ENCODE assay signal across 25 cellular contexts in genomic region chr5:71832812-71833456, GRCh38.
"Had no signal": no experiment of that assay in that cellular context is flagged by ENCODE, and none has a peak within 500 bp of the region (broad histone marks: within the 10 kb centered on the region; RNA-seq: fewer than 3 reads in every experiment).

No MANE protein-coding gene starts in this region.

- H3K36me3 Mint-ChIP-seq: activated naive CD8-positive, alpha-beta T cell; brain had no signal

- H3K4me3 ChIP-seq: cardiac muscle cell had no signal

- H3K27me3 ChIP-seq: cardiac muscle cell had no signal

- H3K4me1 Mint-ChIP-seq: activated CD4-positive, alpha-beta T cell treated with anti-CD3 and anti-CD28 coated beads for 36 hours; activated T-helper 17 cell treated with anti-CD3 and anti-CD28 coated beads, Interleukin-2, amount 50 U/mL, for 72 hours had no signal

- H3K4me3 Mint-ChIP-seq: activated CD4-positive, alpha-beta memory T cell treated with anti-CD3 and anti-CD28 coated beads, Interleukin-2, amount 10 ng/mL, durations not matched to agents 7 days and 5 days; activated CD4-positive, alpha-beta T cell treated with anti-CD3 and anti-CD28 coated beads for 36 hours; activated naive CD4-positive, alpha-beta T cell treated with anti-CD3 and anti-CD28 coated beads for 36 hours; activated naive CD8-positive, alpha-beta T cell; activated T-helper 17 cell treated with anti-CD3 and anti-CD28 coated beads, Interleukin-2, amount 50 U/mL, for 72 hours; brain had no signal

- H3K27ac ChIP-seq: cardiac muscle cell, WERI-Rb-1 had no signal

- H3K27me3 Mint-ChIP-seq: activated CD4-positive, alpha-beta memory T cell treated with anti-CD3 and anti-CD28 coated beads, Interleukin-2, amount 10 ng/mL, durations not matched to agents 7 days and 5 days; activated CD4-positive, alpha-beta T cell treated with anti-CD3 and anti-CD28 coated beads for 36 hours; activated T-helper 17 cell treated with anti-CD3 and anti-CD28 coated beads, Interleukin-2, amount 50 U/mL, for 72 hours; brain had no signal

- DNase-seq: activated CD4-positive, alpha-beta memory T cell treated with anti-CD3 and anti-CD28 coated beads, Interleukin-2, amount 10 ng/mL, durations not matched to agents 7 days and 5 days; activated CD4-positive, alpha-beta T cell treated with anti-CD3 and anti-CD28 coated beads for 36 hours; activated CD4-positive, alpha-beta T cell treated with anti-CD3 and anti-CD28 coated beads, Interleukin-2, amount 50 U/mL, for 1 hour; activated gamma-delta T cell; activated naive CD4-positive, alpha-beta T cell treated with anti-CD3 and anti-CD28 coated beads for 36 hours; activated T-cell treated with anti-CD3 and anti-CD28 coated beads for 4 hours; activated T-cell treated with anti-CD3 and anti-CD28 coated beads, Interleukin-2, amount 50 U/mL, for 48 hours; amygdala; Kasumi-1; NCI-H1105 treated with DMSO at 0.1 percent for 48 hours; NCI-H1436 treated with DMSO at 0.1 percent for 48 hours; NCI-H187; NCI-H2081; NCI-H446; NCI-H526; NCI-H82; SHP77; T-helper 2 cell; WERI-Rb-1 had no signal

- H3K36me3 ChIP-seq: cardiac muscle cell, WERI-Rb-1 had no signal

- H3K27ac Mint-ChIP-seq: activated CD4-positive, alpha-beta memory T cell treated with anti-CD3 and anti-CD28 coated beads, Interleukin-2, amount 10 ng/mL, durations not matched to agents 7 days and 5 days; activated CD4-positive, alpha-beta T cell treated with anti-CD3 and anti-CD28 coated beads for 36 hours; activated naive CD4-positive, alpha-beta T cell treated with anti-CD3 and anti-CD28 coated beads for 36 hours; activated naive CD8-positive, alpha-beta T cell; activated T-helper 17 cell treated with anti-CD3 and anti-CD28 coated beads, Interleukin-2, amount 50 U/mL, for 72 hours; brain had no signal

- H3K9me3 Mint-ChIP-seq: activated CD4-positive, alpha-beta memory T cell treated with anti-CD3 and anti-CD28 coated beads, Interleukin-2, amount 10 ng/mL, durations not matched to agents 7 days and 5 days; activated naive CD4-positive, alpha-beta T cell treated with anti-CD3 and anti-CD28 coated beads for 36 hours; activated T-helper 17 cell treated with anti-CD3 and anti-CD28 coated beads, Interleukin-2, amount 50 U/mL, for 72 hours had no signal

- ATAC-seq: activated CD4-positive, alpha-beta T cell treated with anti-CD3 and anti-CD28 coated beads for 36 hours; activated T-helper 17 cell treated with anti-CD3 and anti-CD28 coated beads, Interleukin-2, amount 50 U/mL, for 72 hours had no signal

- FAIRE-seq: astrocyte, RCC 7860 had no signal
